Comparison of ENCODE assay signal across 15 cellular contexts in genomic region chr1:44524655-44525530, GRCh38.
A peak's percentile ranks its signal among the peaks of the same experiment; 100 is the strongest.
DNase-seq lines count a peak whose midpoint lies in the region; ATAC-seq and TF ChIP-seq lines count a peak whose summit lies in the region.
"Had no signal": no experiment of that assay in that cellular context is flagged by ENCODE, and none has a peak within 500 bp of the region (broad histone marks: within the 10 kb centered on the region; RNA-seq: fewer than 3 reads in every experiment).

No MANE protein-coding gene starts in this region.

- peak overlapping the region; percentile 33 to 100 (median 91) for H3K27ac ChIP-seq in dorsolateral prefrontal cortex
- H3K27ac ChIP-seq in mesendoderm (ENCODE audit: low read depth, low read length), result peak overlapping the region; percentile 77
- no peak overlapping the region for H3K27ac ChIP-seq in esophagus muscularis mucosa (replicated peaks in 1 of 4)
- H3K27ac ChIP-seq: gastrocnemius medialis, SJSA1 had no signal

- peak overlapping the region; percentile 48 for H2AK5ac ChIP-seq in mesendoderm (ENCODE audit: low read length)

- WGBS in mesendoderm (ENCODE audit: extremely low coverage, insufficient coverage, low lambda C conversion rate), result no CpG with 5 or more reads among the region's 20 CpGs
- 46% methylated on average over 16 of the region's 20 CpGs for WGBS in esophagus muscularis mucosa

- peak overlapping the region; percentile 24 for H4K5ac ChIP-seq in mesendoderm (ENCODE audit: low read length)

- H2BK5ac ChIP-seq in mesendoderm (ENCODE audit: low read length), result peak overlapping the region; percentile 84

- TF ChIP-seq POLR2A in esophagus muscularis mucosa (IDR thresholded peaks at IDR 0.05; ENCODE audit: low read depth), result no peak

- no peak for ATAC-seq in HG03342 (IDR thresholded peaks at IDR 0.05; ENCODE audit: unreplicated experiment)
- ATAC-seq: gastrocnemius medialis, sciatic nerve had no signal

- peak overlapping the region; percentile 18 for H3K4ac ChIP-seq in mesendoderm (ENCODE audit: low read depth, low read length)

- no peak overlapping the region for H3K23ac ChIP-seq in mesendoderm (ENCODE audit: low read length)

- no peaks in the 10 kb centered on the region for H3K79me2 ChIP-seq in mesendoderm (ENCODE audit: control insufficient read depth, insufficient read depth, low read length)

- H3K27me3 ChIP-seq in dorsolateral prefrontal cortex (no peaks in the 10 kb centered on the region), mesendoderm (ENCODE audit: insufficient read depth, low read length, poor library complexity) (no peaks in the 10 kb centered on the region), esophagus muscularis mucosa (peaks cover 0 to 16% (median 0%) of the 10 kb centered on the region in 4 donors)

- H3K36me3 ChIP-seq in ES-I3 (ENCODE audit: insufficient read depth, low read length), result no peaks in the 10 kb centered on the region
- no peaks in the 10 kb centered on the region for H3K36me3 ChIP-seq in mesendoderm (ENCODE audit: control insufficient read depth, insufficient read depth, low read length)
- H3K36me3 ChIP-seq in esophagus muscularis mucosa, result no peaks in the 10 kb centered on the region
- H3K36me3 ChIP-seq: gastrocnemius medialis, SJSA1 had no signal

- H3K9ac ChIP-seq in ES-I3 (ENCODE audit: low read depth, low read length) (peak overlapping the region; percentile 53; the same call in 1 of the 2 replicates), mesendoderm (ENCODE audit: low read length) (peak overlapping the region; percentile 52)

- TF ChIP-seq EP300 in esophagus muscularis mucosa (IDR thresholded peaks at IDR 0.05), result no peak

- H2BK15ac ChIP-seq in mesendoderm (replicated peaks; ENCODE audit: low read depth), result no peak overlapping the region

- peak overlapping the region; percentile 52 for H3K18ac ChIP-seq in mesendoderm (ENCODE audit: low read length)

- TF ChIP-seq CTCF in dorsolateral prefrontal cortex (IDR thresholded peaks at IDR 0.05 in 54 of 56, conservative IDR thresholded peaks at IDR 0.05 in 2 of 56; ENCODE audit: low read depth in 1 of 56, partially characterized antibody in 56 of 56) (peak in 22 of 56 donors; percentile 7 to 41 (median 20)), esophagus muscularis mucosa (IDR thresholded peaks at IDR 0.05) (no peak)

- DNase-seq in OCI-M1 (lab: John Stamatoyannopoulos, UW) (peak; percentile 80), dorsolateral prefrontal cortex (no peak), mesendoderm (peak; percentile 47), glomerular visceral epithelial cell (ENCODE audit: extremely low spot score) (no peak), NCI-H187 (lab: John Stamatoyannopoulos, UW) (no peak), esophagus muscularis mucosa (ENCODE audit: extremely low spot score) (no peak)
- DNase-seq: activated CD4-positive, alpha-beta T cell treated with anti-CD3 and anti-CD28 coated beads, Interleukin-2, amount 50 U/mL, for 48 hours; activated naive CD8-positive, alpha-beta T cell treated with anti-CD3 and anti-CD28 coated beads for 36 hours; activated T-cell treated with anti-CD3 and anti-CD28 coated beads, Interleukin-2, amount 50 U/mL, for 48 hours; gastrocnemius medialis; NCI-H510A had no signal

- H3K9me3 ChIP-seq in ES-I3 (ENCODE audit: control insufficient read depth, insufficient read depth, low read length) (no peaks in the 10 kb centered on the region), esophagus muscularis mucosa (no peaks in the 10 kb centered on the region)
- H3K9me3 ChIP-seq: gastrocnemius medialis, SJSA1 had no signal

- no peaks in the 10 kb centered on the region for H3K79me1 ChIP-seq in mesendoderm (ENCODE audit: low read length)

- intact Hi-C loops in dorsolateral prefrontal cortex (cut with DNase I), result no loop called here
- intact Hi-C loops in esophagus muscularis mucosa (cut with DNase I), result no loop called here

- H3K4me1 ChIP-seq in ES-I3 (ENCODE audit: insufficient read depth, low read length) (peaks cover 28% of the 10 kb centered on the region), mesendoderm (ENCODE audit: control insufficient read depth, low read depth, low read length) (peaks cover 25% of the 10 kb centered on the region), esophagus muscularis mucosa (no peaks in the 10 kb centered on the region)
- H3K4me1 ChIP-seq: gastrocnemius medialis, SJSA1 had no signal

- peak overlapping the region; percentile 73 for H3K56ac ChIP-seq in mesendoderm (ENCODE audit: low read length)

- H3K4me3 ChIP-seq in dorsolateral prefrontal cortex (peak overlapping the region in 50 of 59 donors; percentile 3 to 54 (median 34)), mesendoderm (ENCODE audit: low read length) (no peak overlapping the region), esophagus muscularis mucosa (peak overlapping the region in 1 of 4 donors; percentile 22)
- H3K4me3 ChIP-seq: gastrocnemius medialis, SJSA1 had no signal

- peak overlapping the region; percentile 56 for H3K4me2 ChIP-seq in mesendoderm (ENCODE audit: low read length)

- H2BK120ac ChIP-seq in mesendoderm (ENCODE audit: low read depth, low read length), result no peak overlapping the region

- H4K8ac ChIP-seq in mesendoderm (ENCODE audit: low read depth, low read length), result no peak overlapping the region

Comparison
In these comparisons a context has a peak if more than half of its experiments do, and no peak if none do; other contexts are left out.
1. DNase-seq: peak in OCI-M1 (single experiment) and mesendoderm (single experiment); none in dorsolateral prefrontal cortex (0 of 10), glomerular visceral epithelial cell (single experiment), NCI-H187 (0 of 2) and esophagus muscularis mucosa (single experiment).
2. H3K27ac ChIP-seq: peak in dorsolateral prefrontal cortex (59 of 59) and mesendoderm (single experiment); none in esophagus muscularis mucosa (0 of 4).